Comparison of ENCODE assay signal across 20 cellular contexts in the genomic region with DNA sequence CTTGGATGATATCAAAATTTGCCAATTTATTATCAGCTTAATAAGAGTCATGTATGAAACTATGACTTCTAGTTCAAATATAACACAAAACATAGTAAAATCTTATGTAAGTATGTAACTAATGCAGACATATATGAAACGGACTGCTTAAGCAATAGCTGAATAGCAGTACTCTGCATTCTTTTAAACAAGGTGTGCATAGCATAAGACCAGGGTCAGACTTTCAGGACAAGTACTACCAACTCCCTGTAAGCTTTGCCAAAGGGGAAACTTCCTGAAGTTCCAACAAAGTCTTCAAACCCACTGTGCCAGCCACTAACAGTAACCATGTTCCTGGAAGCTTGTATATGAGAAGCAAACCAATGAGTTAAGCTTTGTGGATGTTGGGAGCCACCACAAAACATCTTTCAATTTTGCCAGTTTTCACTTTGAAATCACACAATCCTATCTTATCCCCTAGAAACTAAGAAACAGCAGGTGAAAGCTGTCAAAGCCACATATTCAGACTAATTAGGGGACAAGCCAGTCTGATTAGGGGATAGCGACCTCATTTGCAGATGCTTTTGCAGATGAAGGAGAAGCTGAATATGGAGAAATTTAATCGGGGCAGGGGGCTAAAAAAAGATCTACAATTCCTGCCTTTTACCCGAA. TPM values are rescaled to one million over a fixed set of nuclear protein-coding genes. Genes with fewer than 3 reads are reported as not detected.
DNase-seq lines count a peak whose midpoint lies in the region; ATAC-seq and TF ChIP-seq lines count a peak whose summit lies in the region.
"Had no signal": no experiment of that assay in that cellular context is flagged by ENCODE, and none has a peak within 500 bp of the region (broad histone marks: within the 10 kb centered on the region; RNA-seq: fewer than 3 reads in every experiment).

No MANE protein-coding gene starts in this region.

- H4K5ac ChIP-seq in H9 (ENCODE audit: insufficient read length, low read depth, low read length) = no peak overlapping the region

- TF ChIP-seq POLR2A in stomach (IDR thresholded peaks at IDR 0.05) = no peak

- no peak overlapping the region for H2BK5ac ChIP-seq in H9 (ENCODE audit: insufficient read length, low read length)

- no peak overlapping the region for H3K4ac ChIP-seq in H9 (ENCODE audit: low read depth, low read length)

- TF ChIP-seq CTCF in H9 (conservative IDR thresholded peaks at IDR 0.05) (no peak), WTC11 (IDR thresholded peaks at IDR 0.05) (no peak), left lung (IDR thresholded peaks at IDR 0.05) (no peak), stomach (IDR thresholded peaks at IDR 0.05) (no peak)

- no peak overlapping the region for H3K4me3 Mint-ChIP-seq in H9
- H3K4me3 Mint-ChIP-seq in WTC11 = no peak overlapping the region
- H3K4me3 Mint-ChIP-seq: activated naive CD8-positive, alpha-beta T cell treated with anti-CD3 and anti-CD28 coated beads, Interleukin-2, amount 10 ng/mL, durations not matched to agents 7 days and 5 days; natural killer cell; stimulated activated memory B cell treated with anti-CD40 and anti-IgM and Interleukin-4, amounts not matched to agents 10 μg/mL and 1 μg/mL and 100 μg/mL, for 72 hours had no signal

- H3K36me3 ChIP-seq in left lung (no peaks in the 10 kb centered on the region), stomach (no peaks in the 10 kb centered on the region)

- H3K27me3 Mint-ChIP-seq in H9 (ENCODE audit: low read depth) (no peaks in the 10 kb centered on the region), WTC11 (ENCODE audit: low read depth) (no peaks in the 10 kb centered on the region)

- no peak overlapping the region for H4K91ac ChIP-seq in H9 (ENCODE audit: insufficient read length, low read depth, low read length)

- no peak overlapping the region for H2BK120ac ChIP-seq in H9 (ENCODE audit: low read depth, low read length, poor library complexity, severe bottlenecking)

- H3K4me1 Mint-ChIP-seq in H9 (peaks cover 57 to 63% of the 10 kb centered on the region in 2 experiments), WTC11 (peaks cover 72% of the 10 kb centered on the region)
- H3K4me1 Mint-ChIP-seq: activated naive CD8-positive, alpha-beta T cell treated with anti-CD3 and anti-CD28 coated beads, Interleukin-2, amount 10 ng/mL, durations not matched to agents 7 days and 5 days; natural killer cell had no signal

- in situ Hi-C loops in G401 (cut with HindIII; ENCODE audit: low sequenced_read_pairs) = no loop called here

- H3K4me1 ChIP-seq in H9 (ENCODE audit: insufficient read depth, low read length) (peaks cover 7% of the 10 kb centered on the region), left lung (peaks cover 14 to 25% of the 10 kb centered on the region in 2 donors), stomach (peaks cover 26 to 94% (median 58%) of the 10 kb centered on the region in 4 donors)

- no peak overlapping the region for H3K18ac ChIP-seq in H9 (ENCODE audit: insufficient read length, low read depth, low read length)

- H2BK15ac ChIP-seq in H9 (ENCODE audit: low read depth, low read length) = no peak overlapping the region

- peaks cover 0 to 2% (median 0%) of the 10 kb centered on the region in 3 experiments; a peak in 1 of 7 replicates for H3K36me3 Mint-ChIP-seq in H9 (ENCODE audit: insufficient read depth in 1 of 3, low read depth in 3 of 3)
- H3K36me3 Mint-ChIP-seq in WTC11 = peaks cover under 1% of the 10 kb centered on the region; the same call in 1 of the 2 replicates
- H3K36me3 Mint-ChIP-seq: activated naive CD8-positive, alpha-beta T cell treated with anti-CD3 and anti-CD28 coated beads, Interleukin-2, amount 10 ng/mL, durations not matched to agents 7 days and 5 days; natural killer cell; stimulated activated memory B cell treated with anti-CD40 and anti-IgM and Interleukin-4, amounts not matched to agents 10 μg/mL and 1 μg/mL and 100 μg/mL, for 72 hours had no signal

- no peak overlapping the region for H2BK12ac ChIP-seq in H9 (ENCODE audit: insufficient read length, low read depth, low read length)

- peaks cover 23% of the 10 kb centered on the region; the same call in 1 of the 2 replicates for H3K79me2 ChIP-seq in H9 (ENCODE audit: insufficient read depth, low read length)

- POLR2A ChIA-PET in WTC11 (lab: Charles Lee) = no interaction called here

- peak overlapping the region in 2 of 3 experiments; percentile 67 to 73; a peak in 2 of 7 replicates for H3K27ac Mint-ChIP-seq in H9
- H3K27ac Mint-ChIP-seq in WTC11 = 0 out of 2 replicates have a peak overlapping the region, but pooled peaks have one; percentile 27
- H3K27ac Mint-ChIP-seq: activated naive CD8-positive, alpha-beta T cell treated with anti-CD3 and anti-CD28 coated beads, Interleukin-2, amount 10 ng/mL, durations not matched to agents 7 days and 5 days; natural killer cell; stimulated activated memory B cell treated with anti-CD40 and anti-IgM and Interleukin-4, amounts not matched to agents 10 μg/mL and 1 μg/mL and 100 μg/mL, for 72 hours had no signal

- no CpG with 5 or more reads among the region's 4 CpGs for WGBS in H9 (ENCODE audit: extremely low coverage, insufficient read length, low lambda C conversion rate)
- 57 to 70% (median 63%) methylated on average over 4 of the region's 4 CpGs for WGBS in stomach, 5 donors

- no peak overlapping the region for H3K4me3 ChIP-seq in left lung
- no peak overlapping the region for H3K4me3 ChIP-seq in stomach
- H3K4me3 ChIP-seq: skin epidermis had no signal

- no peak overlapping the region for H3K27ac ChIP-seq in H9 (ENCODE audit: insufficient read length, low read depth, low read length)
- H3K27ac ChIP-seq in left lung = peak overlapping the region in 1 of 2 donors; percentile 22
- peak overlapping the region in 3 of 5 donors; percentile 33 to 60 (median 46) for H3K27ac ChIP-seq in stomach

- no peak overlapping the region for H4K8ac ChIP-seq in H9 (replicated peaks; ENCODE audit: insufficient read length, low read depth, low read length)

- H3K23ac ChIP-seq in H9 (ENCODE audit: insufficient read length, low read depth, low read length) = no peak overlapping the region

- no peaks in the 10 kb centered on the region for H4K20me1 ChIP-seq in H9 (ENCODE audit: control insufficient read depth, insufficient read depth, insufficient read length)

- no peak overlapping the region for H2AK5ac ChIP-seq in H9 (ENCODE audit: insufficient read length, low read length)

- peaks cover 5% of the 10 kb centered on the region for H3K79me1 ChIP-seq in H9 (ENCODE audit: insufficient read depth, low read depth, low read length, poor library complexity, severe bottlenecking)

- H3K56ac ChIP-seq in H9 (ENCODE audit: insufficient read length, low read depth, low read length) = no peak overlapping the region

- H3K9me3 ChIP-seq in H9 (ENCODE audit: control insufficient read depth, low read depth, low read length) (no peaks in the 10 kb centered on the region), left lung (no peaks in the 10 kb centered on the region), stomach (no peaks in the 10 kb centered on the region)

- CTCF ChIA-PET in WTC11 (lab: Charles Lee) = interaction anchor here (1.1 to 2.1 kb wide), 4 partner anchors 14 to 84 kb away, joined by 4 to 22 read pairs (median 7); a partner anchor contains a TSS

- H3K9ac ChIP-seq in H9 (ENCODE audit: extremely low read depth, insufficient read length, low read length) = no peak overlapping the region

- no peaks in the 10 kb centered on the region for H3K27me3 ChIP-seq in H9 (ENCODE audit: insufficient read depth, low read length)
- no peaks in the 10 kb centered on the region for H3K27me3 ChIP-seq in left lung
- H3K27me3 ChIP-seq in stomach = no peaks in the 10 kb centered on the region

- H2BK20ac ChIP-seq in H9 (ENCODE audit: low read depth, low read length, poor library complexity, severe bottlenecking) = no peak overlapping the region

- no peak overlapping the region for H2AFZ ChIP-seq in H9 (ENCODE audit: low read length)

- no peak overlapping the region for H3K14ac ChIP-seq in H9 (ENCODE audit: insufficient read depth, low read length)

- ATAC-seq in WTC11 = no peak
- ATAC-seq in left lung = peak; percentile 80
- ATAC-seq in HG03571 (IDR thresholded peaks at IDR 0.05; ENCODE audit: unreplicated experiment) = no peak
- ATAC-seq in HG02588 (IDR thresholded peaks at IDR 0.05; ENCODE audit: unreplicated experiment) = no peak
- ATAC-seq: natural killer cell; stimulated activated memory B cell treated with anti-CD40 and anti-IgM and Interleukin-4, amounts not matched to agents 10 μg/mL and 1 μg/mL and 100 μg/mL, for 72 hours had no signal

- H3K4me2 ChIP-seq in H9 (ENCODE audit: insufficient read depth, insufficient read length, low read length) = no peak overlapping the region

- no peaks in the 10 kb centered on the region for H3K23me2 ChIP-seq in H9 (ENCODE audit: insufficient read length, low read depth, low read length, poor library complexity, severe bottlenecking)

- DNase-seq in H9 = no peak
- no peak for DNase-seq in WTC11 (ENCODE audit: low spot score)
- DNase-seq in left lung = no peak
- DNase-seq in stomach = no peak
- DNase-seq in NCI-H1417 treated with DMSO at 0.1 percent for 48 hours (lab: John Stamatoyannopoulos, UW) = no peak
- no peak for DNase-seq in G401 (ENCODE audit: low spot score)
- DNase-seq: activated CD4-positive, alpha-beta T cell treated with anti-CD3 and anti-CD28 coated beads, Interleukin-2, amount 50 U/mL, for 4 hours; activated naive CD8-positive, alpha-beta T cell treated with anti-CD3 and anti-CD28 coated beads, Interleukin-2, amount 10 ng/mL, durations not matched to agents 7 days and 5 days; C1 segment of cervical spinal cord; effector CD8-positive, alpha-beta T cell; EL; kidney glomerular epithelial cell; natural killer cell; NCI-H510A; NK-92 treated with Interleukin-12 subunit alpha and Interleukin-12 subunit beta, amount 100 ng/mL, for 24 hours; T-helper 9 cell had no signal

- intact Hi-C loops in left lung (cut with DNase I) = no loop called here
- intact Hi-C loops in stomach (cut with DNase I; ENCODE audit: low total_unique reads) = no loop called here

- no peak for TF ChIP-seq EP300 in stomach (IDR thresholded peaks at IDR 0.05)

- no peaks in the 10 kb centered on the region for H3K9me3 Mint-ChIP-seq in H9
- no peaks in the 10 kb centered on the region for H3K9me3 Mint-ChIP-seq in WTC11
- H3K9me3 Mint-ChIP-seq: activated naive CD8-positive, alpha-beta T cell treated with anti-CD3 and anti-CD28 coated beads, Interleukin-2, amount 10 ng/mL, durations not matched to agents 7 days and 5 days; natural killer cell; stimulated activated memory B cell treated with anti-CD40 and anti-IgM and Interleukin-4, amounts not matched to agents 10 μg/mL and 1 μg/mL and 100 μg/mL, for 72 hours had no signal

- no peak overlapping the region for H3T11ph ChIP-seq in H9 (ENCODE audit: low read length)

TF ChIP-seq in WTC11, 78 proteins besides CTCF, POLR2A, EP300 and RAD21 (continues in another document):
- no peak for TF ChIP-seq NFE2L1 (CRISPR knock-in tag; IDR thresholded peaks at IDR 0.05)
- TF ChIP-seq RELA (CRISPR knock-in tag; IDR thresholded peaks at IDR 0.05; ENCODE audit: borderline replicate concordance) = no peak

RNA-seq across cellular contexts. Expression of a gene that starts 13.3 kb away (rescaled TPM):
- total RNA-seq in H9 (2021) (82.3 and 84.7 TPM in 2 replicates), WTC11 (2021) (102 to 107 TPM (median 103 TPM) in 3 replicates), left lung (10 to 100 TPM; 63.1 to 91.3 TPM), stomach (100 to 1,000 TPM in 1 of 5 donors, 10 to 100 TPM in 4; 41.4 to 176 (median 64.9) TPM)
- polyA plus RNA-seq in stomach = 10 to 100 TPM; 14.9 to 26.6 (median 21.5) TPM
- total RNA-seq in G401 (2014; rRNA removed; shearing (Covaris generic)) = 40.8 and 62.2 TPM in 2 replicates
